27 cellular contexts compared by ENCODE assay signal in the genomic region with DNA sequence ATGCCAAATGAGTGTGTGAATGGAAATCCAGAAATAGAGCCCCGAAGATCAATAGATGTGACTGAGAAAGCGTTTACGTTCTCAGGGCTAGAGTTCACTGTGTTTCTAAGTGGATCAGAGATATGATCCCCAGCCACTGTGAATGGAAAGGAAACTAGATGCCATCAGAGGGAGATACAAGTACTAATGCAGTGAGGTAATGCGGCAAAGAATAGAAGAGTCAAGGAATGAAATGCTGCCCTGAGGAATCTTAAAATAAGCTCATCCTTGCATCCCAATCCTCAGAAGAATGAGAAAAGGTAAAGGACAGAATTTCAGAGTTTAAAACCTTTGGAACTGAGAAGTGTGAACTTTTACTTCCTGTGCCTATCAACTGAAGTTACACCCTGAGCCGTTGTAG.
DNase-seq lines count a peak whose midpoint lies in the region; ATAC-seq, FAIRE-seq and TF ChIP-seq lines count a peak whose summit lies in the region.
"Had no signal": no experiment of that assay in that cellular context is flagged by ENCODE, and none has a peak within 500 bp of the region (broad histone marks: within the 10 kb centered on the region; RNA-seq: fewer than 3 reads in every experiment).

No MANE protein-coding gene starts in this region.

- H3K27ac ChIP-seq in GM23338 (ENCODE audit: low read depth) (no peak overlapping the region), H1 (ENCODE audit: low read depth, low read length) (no peak overlapping the region), mesodermal cell (ENCODE audit: low read depth, low read length, severe bottlenecking) (peak overlapping the region; percentile 69), gastrocnemius medialis (no peak overlapping the region), spleen (peak overlapping the region in 1 of 8 donors; percentile 52)
- H3K27ac ChIP-seq: BLaER1 treated with 17β-estradiol and CSF1 and Interleukin-3, amounts not matched to agents 10 nM and 100 nM; RWPE1; SK-N-MC had no signal

- no peak overlapping the region for H4K8ac ChIP-seq in H1 (ENCODE audit: extremely low read depth, insufficient read depth, low read length)

- intact Hi-C loops in gastrocnemius medialis (cut with DNase I; ENCODE audit: low total_unique reads) = no loop called here
- intact Hi-C loops in spleen (cut with DNase I; ENCODE audit: low total_unique reads) = no loop called here

- POLR2A ChIA-PET in H1 (lab: Charles Lee; ENCODE audit: partially characterized antibody) = no interaction called here

- H2BK20ac ChIP-seq in H1 (ENCODE audit: low read length) = no peak overlapping the region

- no peaks in the 10 kb centered on the region for H3K36me3 Mint-ChIP-seq in GM23338 (ENCODE audit: low read depth)
- H3K36me3 Mint-ChIP-seq: CD4-positive, alpha-beta memory T cell had no signal

- no peak overlapping the region for H2BK120ac ChIP-seq in H1 (replicated peaks; ENCODE audit: low read depth, low read length)

- H3K9me3 Mint-ChIP-seq in GM23338 = no peaks in the 10 kb centered on the region

- H3K9me3 ChIP-seq in H1 (ENCODE audit: insufficient read depth in 2 of 2, low read depth in 1 of 2, low read length in 1 of 2) (no peaks in the 10 kb centered on the region), mesodermal cell (ENCODE audit: control insufficient read depth, low read length) (no peaks in the 10 kb centered on the region), gastrocnemius medialis (no peaks in the 10 kb centered on the region), spleen (no peaks in the 10 kb centered on the region)
- H3K9me3 ChIP-seq: BLaER1 treated with 17β-estradiol and CSF1 and Interleukin-3, amounts not matched to agents 10 nM and 100 nM; MG63 had no signal

- TF ChIP-seq POLR2A in H1 (IDR thresholded peaks at IDR 0.05; ENCODE audit: control extremely low read depth in 1 of 2, low read depth in 2 of 2, low read length in 2 of 2) = no peak
- no peak for TF ChIP-seq POLR2A in gastrocnemius medialis (IDR thresholded peaks at IDR 0.05)
- TF ChIP-seq POLR2A in spleen (IDR thresholded peaks at IDR 0.05) = no peak

- H3K56ac ChIP-seq in H1 (replicated peaks; ENCODE audit: insufficient read length, low read depth, low read length) = no peak overlapping the region

- H3K79me1 ChIP-seq in H1 (ENCODE audit: low read depth, low read length) = no peaks in the 10 kb centered on the region

- H4K5ac ChIP-seq in H1 (ENCODE audit: insufficient read length, low read depth, low read length) = no peak overlapping the region

- peaks cover 25% of the 10 kb centered on the region for H3K4me1 Mint-ChIP-seq in GM23338
- H3K4me1 Mint-ChIP-seq: CD4-positive, alpha-beta memory T cell had no signal

- no peak overlapping the region for H3K14ac ChIP-seq in H1 (ENCODE audit: insufficient read length)

- no peak for DNase-seq in GM23338 (ENCODE audit: low spot score)
- DNase-seq in H1 (ENCODE audit: low read depth in 1 of 2, low spot score in 2 of 2) = no peak
- DNase-seq in gastrocnemius medialis = no peak
- no peak for DNase-seq in spleen
- DNase-seq in NCI-H226 = no peak
- DNase-seq: CD4-positive, alpha-beta memory T cell; COR-L47; DMS53; GOT3; KG1; MG63; NCI-H1105 treated with DMSO at 0.1 percent for 48 hours; NCI-H146; NCI-H1930; NCI-H2107; NCI-H446; NCI-H524 treated with DMSO at 0.1 percent for 48 hours; SIG-M5 had no signal

- ATAC-seq in GM23338 (no peak), gastrocnemius medialis (peak; percentile 76 to 90), GM19328 (IDR thresholded peaks at IDR 0.05; ENCODE audit: unreplicated experiment) (no peak)
- ATAC-seq: HCT116, Panc1 had no signal

- H3K23me2 ChIP-seq in H1 (ENCODE audit: low read depth, low read length) = no peaks in the 10 kb centered on the region

- H2AK5ac ChIP-seq in H1 (ENCODE audit: low read depth, low read length) = no peak overlapping the region

- peak overlapping the region; percentile 83 for H2AFZ ChIP-seq in GM23338
- peak overlapping the region; percentile 75 for H2AFZ ChIP-seq in H1 (ENCODE audit: low read length)

- H3K4me2 ChIP-seq in GM23338 (no peak overlapping the region), H1 (ENCODE audit: insufficient read depth in 1 of 2, low read depth in 2 of 2, low read length in 2 of 2) (no peak overlapping the region)
- H3K4me2 ChIP-seq: BLaER1 treated with 17β-estradiol and CSF1 and Interleukin-3, amounts not matched to agents 10 nM and 100 nM had no signal

- no peaks in the 10 kb centered on the region for H3F3A ChIP-seq in GM23338 (replicated peaks; ENCODE audit: low read depth)

- H3K9me2 ChIP-seq in GM23338 (ENCODE audit: insufficient read depth) = no peaks in the 10 kb centered on the region

- H3K27me3 ChIP-seq in GM23338 (ENCODE audit: insufficient read depth) = no peaks in the 10 kb centered on the region
- no peaks in the 10 kb centered on the region for H3K27me3 ChIP-seq in H1 (replicated peaks in 1 of 4; ENCODE audit: control insufficient read depth in 3 of 4, extremely low read depth in 1 of 4, insufficient read depth in 3 of 4, low read length in 3 of 4)
- H3K27me3 ChIP-seq in gastrocnemius medialis = no peaks in the 10 kb centered on the region
- no peaks in the 10 kb centered on the region for H3K27me3 ChIP-seq in spleen (replicated peaks in 1 of 7)
- H3K27me3 ChIP-seq: BLaER1 treated with 17β-estradiol and CSF1 and Interleukin-3, amounts not matched to agents 10 nM and 100 nM; MG63 had no signal

- no peak overlapping the region for H3K9ac ChIP-seq in H1 (replicated peaks in 1 of 4; ENCODE audit: extremely low read depth in 1 of 4, low read depth in 3 of 4, low read length in 3 of 4)
- H3K9ac ChIP-seq: BLaER1 treated with 17β-estradiol and CSF1 and Interleukin-3, amounts not matched to agents 10 nM and 100 nM had no signal

- no peak overlapping the region for H3K23ac ChIP-seq in H1 (ENCODE audit: insufficient read length)

- TF ChIP-seq CTCF in GM23338 (conservative IDR thresholded peaks at IDR 0.05; ENCODE audit: low read depth in 2 of 2) = no peak
- no peak for TF ChIP-seq CTCF in H1 (IDR thresholded peaks at IDR 0.05; ENCODE audit: control extremely low read depth in 1 of 3, insufficient read depth in 1 of 3, low read depth in 1 of 3, low read length in 3 of 3)
- TF ChIP-seq CTCF in gastrocnemius medialis (IDR thresholded peaks at IDR 0.05 in 4 of 5, conservative IDR thresholded peaks at IDR 0.05 in 1 of 5) = no peak
- no peak for TF ChIP-seq CTCF in spleen (IDR thresholded peaks at IDR 0.05 in 8 of 11, conservative IDR thresholded peaks at IDR 0.05 in 3 of 11)

- H3K4me1 ChIP-seq in GM23338 (ENCODE audit: insufficient read depth) (peaks cover 18% of the 10 kb centered on the region; the same call in 1 of the 2 replicates), H1 (replicated peaks in 1 of 4; ENCODE audit: control insufficient read depth in 3 of 4, insufficient read depth in 4 of 4, low read length in 3 of 4) (peaks cover 0 to 8% (median 4%) of the 10 kb centered on the region in 4 experiments; a peak in 3 of 7 replicates), mesodermal cell (ENCODE audit: control insufficient read depth, insufficient read depth, low read length, poor library complexity, severe bottlenecking) (peaks cover 8% of the 10 kb centered on the region), gastrocnemius medialis (peaks cover 0 to 10% of the 10 kb centered on the region in 2 donors), spleen (no peaks in the 10 kb centered on the region)

- H4K20me1 ChIP-seq in GM23338 (replicated peaks; ENCODE audit: insufficient read depth) (no peaks in the 10 kb centered on the region), H1 (replicated peaks in 1 of 2; ENCODE audit: control insufficient read depth in 1 of 2, insufficient read depth in 2 of 2, low read length in 2 of 2) (no peaks in the 10 kb centered on the region)
- H4K20me1 ChIP-seq: BLaER1 treated with 17β-estradiol and CSF1 and Interleukin-3, amounts not matched to agents 10 nM and 100 nM had no signal

- no peak overlapping the region for H3K4me3 Mint-ChIP-seq in GM23338
- H3K4me3 Mint-ChIP-seq: CD4-positive, alpha-beta memory T cell had no signal

- 86% methylated on average over 5 of the region's 5 CpGs; no CpG with 5 or more reads in 1 of the 2 experiments for WGBS in H1 (ENCODE audit: extremely low coverage in 1 of 2, insufficient coverage in 1 of 2, insufficient read length in 1 of 2, insufficient replicate concordance in 2 of 2, low coverage in 1 of 2, low lambda C conversion rate in 2 of 2, missing lambda C conversion rate in 1 of 2), 2 experiments
- WGBS in mesodermal cell (ENCODE audit: insufficient coverage in 2 of 2), 2 experiments = 80 to 83% methylated on average over 4 of the region's 5 CpGs
- WGBS in spleen, 5 donors = 50 to 77% (median 61%) methylated on average over 5 of the region's 5 CpGs

- no peaks in the 10 kb centered on the region for H3K36me3 ChIP-seq in GM23338 (ENCODE audit: insufficient read depth)
- H3K36me3 ChIP-seq in H1 (ENCODE audit: control insufficient read depth in 2 of 4, insufficient read depth in 4 of 4, low read length in 3 of 4) = no peaks in the 10 kb centered on the region
- H3K36me3 ChIP-seq in mesodermal cell (ENCODE audit: control insufficient read depth, insufficient read depth, low read length) = no peaks in the 10 kb centered on the region
- no peaks in the 10 kb centered on the region for H3K36me3 ChIP-seq in gastrocnemius medialis
- H3K36me3 ChIP-seq in spleen = no peaks in the 10 kb centered on the region
- H3K36me3 ChIP-seq: BLaER1 treated with 17β-estradiol and CSF1 and Interleukin-3, amounts not matched to agents 10 nM and 100 nM; MG63 had no signal

- CTCF ChIA-PET in H1 (lab: Charles Lee; ENCODE audit: partially characterized antibody) = no interaction called here

- no peak overlapping the region for H2BK15ac ChIP-seq in H1 (ENCODE audit: low read length)

- no peaks in the 10 kb centered on the region for H3K27me3 Mint-ChIP-seq in GM23338 (ENCODE audit: insufficient read depth, low read depth, poor library complexity)
- H3K27me3 Mint-ChIP-seq: CD4-positive, alpha-beta memory T cell had no signal

- no peak for TF ChIP-seq RAD21 in H1 (IDR thresholded peaks at IDR 0.05 in 1 of 2, conservative IDR thresholded peaks at IDR 0.05 in 1 of 2; ENCODE audit: low read depth in 2 of 2, low read length in 2 of 2)

- no peak for FAIRE-seq in H1 (lab: Jason Lieb, UNC)
- FAIRE-seq: A204.1, G401.6 had no signal

- H4K91ac ChIP-seq in H1 (replicated peaks; ENCODE audit: insufficient read length, low read length) = no peak overlapping the region

- no peak overlapping the region for H2BK12ac ChIP-seq in H1 (ENCODE audit: low read depth, low read length)

- H3K79me2 ChIP-seq in GM23338 (replicated peaks; ENCODE audit: insufficient read depth) = no peaks in the 10 kb centered on the region
- H3K79me2 ChIP-seq in H1 (ENCODE audit: control insufficient read depth in 1 of 2, insufficient read depth in 2 of 2, low read length in 2 of 2) = no peaks in the 10 kb centered on the region

- no peak overlapping the region for H3K27ac Mint-ChIP-seq in GM23338
- H3K27ac Mint-ChIP-seq: CD4-positive, alpha-beta memory T cell had no signal

- TF ChIP-seq EP300 in H1 (IDR thresholded peaks at IDR 0.05; ENCODE audit: borderline replicate concordance in 1 of 2, low read depth in 2 of 2, low read length in 2 of 2) = no peak

- no peak overlapping the region for H3K18ac ChIP-seq in H1 (ENCODE audit: extremely low read depth, low read length)

- H2BK5ac ChIP-seq in H1 (ENCODE audit: low read depth, low read length) = no peak overlapping the region

- H3K4ac ChIP-seq in H1 (replicated peaks; ENCODE audit: insufficient read length, low read depth, low read length) = no peak overlapping the region

- in situ Hi-C loops in gastrocnemius medialis (cut with MboI; ENCODE audit: low sequenced_read_pairs in 4 of 4) = no loop called here

- no peak overlapping the region for H3K4me3 ChIP-seq in GM23338
- H3K4me3 ChIP-seq in H1 (ENCODE audit: extremely low read depth in 1 of 4, insufficient read depth in 2 of 4, low read depth in 3 of 4, low read length in 4 of 4) = no peak overlapping the region
- H3K4me3 ChIP-seq in mesodermal cell (ENCODE audit: extremely low read depth, insufficient read depth, low read length, poor library complexity, severe bottlenecking) = no peak overlapping the region
- no peak overlapping the region for H3K4me3 ChIP-seq in gastrocnemius medialis
- no peak overlapping the region for H3K4me3 ChIP-seq in spleen
- H3K4me3 ChIP-seq: BLaER1 treated with 17β-estradiol and CSF1 and Interleukin-3, amounts not matched to agents 10 nM and 100 nM; MG63; SK-N-MC had no signal

Comparison
In these comparisons a context has a peak if more than half of its experiments do, and no peak if none do; other contexts are left out.
1. ATAC-seq: peak in gastrocnemius medialis (2 of 2); none in GM23338 (single experiment) and GM19328 (single experiment).